In the genomic region with DNA sequence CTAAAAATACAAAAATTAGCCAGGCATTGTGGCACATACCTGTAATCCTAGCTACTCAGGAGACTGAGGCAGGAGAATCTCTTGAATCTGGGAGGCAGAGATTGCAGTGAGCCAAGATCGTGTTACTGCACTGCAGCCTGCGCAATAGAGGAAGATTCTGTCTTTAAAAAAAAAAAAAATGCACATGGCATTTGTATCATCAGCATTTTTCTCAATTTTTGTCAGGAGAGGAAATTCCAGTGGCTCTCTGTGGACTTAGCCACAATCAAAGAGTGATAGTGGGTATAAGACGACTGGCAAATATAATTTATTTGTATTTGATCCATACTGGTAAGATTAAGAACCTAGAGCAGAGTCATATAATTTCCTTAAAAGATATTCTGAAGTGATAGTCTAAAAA, we compare ENCODE assay signal across 12 cellular contexts. TPM values are rescaled to one million over a fixed set of nuclear protein-coding genes. Genes with fewer than 3 reads are reported as not detected.
"Had no signal": no experiment of that assay in that cellular context is flagged by ENCODE, and none has a peak within 500 bp of the region (broad histone marks: within the 10 kb centered on the region; RNA-seq: fewer than 3 reads in every experiment).

No MANE protein-coding gene starts in this region.

- H2AFZ ChIP-seq: GM23248 had no signal

- H3K9me3 ChIP-seq: HAP-1 had no signal

- H3K4me1 ChIP-seq: HAP-1 had no signal

- H3K36me3 ChIP-seq: HAP-1 had no signal

- H3K9ac ChIP-seq: GM23248 had no signal

- H3K4me2 ChIP-seq: GM23338 had no signal

- ATAC-seq: GM23338, HCT116 had no signal

- DNase-seq: GM23248, GOT3, H7, H9, HCEC 1CT, HFFc6 had no signal

- FAIRE-seq: H1, H54 had no signal

- H3K4me3 ChIP-seq: GM23248, GM23338, HAP-1 had no signal

- H3K27ac ChIP-seq: GM23248 had no signal

RNA-seq across cellular contexts. Expression of gene DEFB114, which starts 28.6 kb away (rescaled TPM):
- total RNA-seq: GM23248, GM23338, H1, H4, H7, H9, HFFc6 had no signal
- polyA plus RNA-seq: GM23248, GM23338, H1 had no signal

RNA-seq across cellular contexts. Expression of gene DEFB113, which starts 34.0 kb away (rescaled TPM):
- total RNA-seq: GM23248, GM23338, H1, H4, H7, H9, HFFc6 had no signal
- polyA plus RNA-seq: GM23248, GM23338, H1 had no signal
